10 cellular contexts compared by ENCODE assay signal in genomic region chr10:79244068-79244442, GRCh38.
DNase-seq lines count a peak whose midpoint lies in the region; ATAC-seq and TF ChIP-seq lines count a peak whose summit lies in the region.
"Had no signal": no experiment of that assay in that cellular context is flagged by ENCODE, and none has a peak within 500 bp of the region (broad histone marks: within the 10 kb centered on the region; RNA-seq: fewer than 3 reads in every experiment).

No MANE protein-coding gene starts in this region.

- in situ Hi-C loops in transverse colon (cut with MboI; ENCODE audit: low pct_ligation_motif_present in 1 of 4, low pct_unique_long_range_greater_than_20kb in 1 of 4, low sequenced_read_pairs in 3 of 4): no loop called here

- no peaks in the 10 kb centered on the region for H3K9me3 ChIP-seq in liver (ENCODE audit: control insufficient read depth in 4 of 4, low read length in 3 of 4)
- no peaks in the 10 kb centered on the region for H3K9me3 ChIP-seq in transverse colon

- H3K27me3 ChIP-seq in liver (ENCODE audit: control insufficient read depth in 4 of 4, insufficient read depth in 4 of 4, low read length in 3 of 4): no peaks in the 10 kb centered on the region
- no peaks in the 10 kb centered on the region for H3K27me3 ChIP-seq in transverse colon

- TF ChIP-seq CTCF in WTC11 (IDR thresholded peaks at IDR 0.05) (no peak), liver (IDR thresholded peaks at IDR 0.05; ENCODE audit: low read depth, low read length, missing input control) (no peak), transverse colon (IDR thresholded peaks at IDR 0.05) (no peak)

- H3K4me1 Mint-ChIP-seq in activated naive CD4-positive, alpha-beta T cell treated with anti-CD3 and anti-CD28 coated beads, Interleukin-2, amount 50 U/mL, for 24 hours: peaks cover 41% of the 10 kb centered on the region
- H3K4me1 Mint-ChIP-seq in WTC11: peaks cover 40% of the 10 kb centered on the region

- no peak for TF ChIP-seq EP300 in transverse colon (IDR thresholded peaks at IDR 0.05; ENCODE audit: low read depth)

- no peak for TF ChIP-seq POLR2A in transverse colon (IDR thresholded peaks at IDR 0.05)
- no peak for TF ChIP-seq POLR2A in erythroblast (IDR thresholded peaks at IDR 0.05; ENCODE audit: low read length)

- POLR2A ChIA-PET in WTC11 (lab: Charles Lee): interaction anchor here (1.7 kb wide), 1 partner anchor 14 kb away, joined by 6 read pairs; no protein-coding TSS in a partner anchor

- H3K9ac ChIP-seq in liver (ENCODE audit: low read depth in 1 of 2, low read length in 2 of 2): no peak overlapping the region

- H3K4me3 ChIP-seq in liver (ENCODE audit: low read depth in 1 of 3, low read length in 3 of 3): peak overlapping the region in 1 of 3 donors; percentile 42
- H3K4me3 ChIP-seq in transverse colon: peak overlapping the region in 3 of 4 donors; percentile 44 to 48 (median 47)

- intact Hi-C loops in transverse colon (cut with DNase I; ENCODE audit: low total_unique reads): no loop called here

- H3K4me1 ChIP-seq in liver (ENCODE audit: control insufficient read depth in 4 of 4, insufficient read depth in 4 of 4, low read length in 3 of 4): peaks cover 13 to 42% (median 26%) of the 10 kb centered on the region in 4 donors
- H3K4me1 ChIP-seq in transverse colon: peaks cover 58 to 82% (median 74%) of the 10 kb centered on the region in 4 donors

- 84% methylated on average over 10 of the region's 10 CpGs for WGBS in liver
- WGBS in transverse colon (ENCODE audit: low coverage in 1 of 2), 2 donors: 56% methylated on average over 10 of the region's 10 CpGs; no CpG with 5 or more reads in 1 of the 2 donors

- DNase-seq in activated naive CD4-positive, alpha-beta T cell treated with anti-CD3 and anti-CD28 coated beads, Interleukin-2, amount 50 U/mL, for 16 hours: no peak
- DNase-seq in WTC11 (ENCODE audit: low spot score) (no peak), transverse colon (no peak), erythroblast (lab: John Stamatoyannopoulos, UW) (no peak), activated gamma-delta T cell (lab: John Stamatoyannopoulos, UW) (no peak)
- DNase-seq: NCI-H2029 treated with DMSO at 0.1 percent for 48 hours had no signal

- H3K27ac Mint-ChIP-seq in activated naive CD4-positive, alpha-beta T cell treated with anti-CD3 and anti-CD28 coated beads, Interleukin-2, amount 50 U/mL, for 24 hours: peak overlapping the region; percentile 41
- no peak overlapping the region for H3K27ac Mint-ChIP-seq in WTC11

- H3K27me3 Mint-ChIP-seq in activated naive CD4-positive, alpha-beta T cell treated with anti-CD3 and anti-CD28 coated beads, Interleukin-2, amount 50 U/mL, for 24 hours: no peaks in the 10 kb centered on the region
- H3K27me3 Mint-ChIP-seq in WTC11 (ENCODE audit: low read depth): peaks cover 52% of the 10 kb centered on the region

- CTCF ChIA-PET in WTC11 (lab: Charles Lee): no interaction called here

- peak overlapping the region; percentile 79 for H3K4me3 Mint-ChIP-seq in activated naive CD4-positive, alpha-beta T cell treated with anti-CD3 and anti-CD28 coated beads, Interleukin-2, amount 50 U/mL, for 24 hours
- peak overlapping the region; percentile 65 for H3K4me3 Mint-ChIP-seq in WTC11

- H3K27ac ChIP-seq in liver (ENCODE audit: low read depth in 1 of 2, low read length in 2 of 2) (peak overlapping the region; percentile 55 to 77), transverse colon (peak overlapping the region; percentile 80 to 91 (median 89))
- H3K27ac ChIP-seq: epithelial cell of prostate had no signal

- no peaks in the 10 kb centered on the region for H3K36me3 Mint-ChIP-seq in activated naive CD4-positive, alpha-beta T cell treated with anti-CD3 and anti-CD28 coated beads, Interleukin-2, amount 50 U/mL, for 24 hours
- no peaks in the 10 kb centered on the region for H3K36me3 Mint-ChIP-seq in WTC11

- ATAC-seq in WTC11 (no peak), HG03095 (IDR thresholded peaks at IDR 0.05; ENCODE audit: unreplicated experiment) (no peak)

- H3K36me3 ChIP-seq in liver (ENCODE audit: control insufficient read depth in 4 of 4, insufficient read depth in 3 of 4, low read depth in 1 of 4, low read length in 3 of 4): no peaks in the 10 kb centered on the region
- H3K36me3 ChIP-seq in transverse colon: no peaks in the 10 kb centered on the region

- TF ChIP-seq RAD21 in liver (IDR thresholded peaks at IDR 0.05): no peak

- H3K9me3 Mint-ChIP-seq in activated naive CD4-positive, alpha-beta T cell treated with anti-CD3 and anti-CD28 coated beads, Interleukin-2, amount 50 U/mL, for 24 hours: no peaks in the 10 kb centered on the region
- no peaks in the 10 kb centered on the region for H3K9me3 Mint-ChIP-seq in WTC11

TF ChIP-seq in WTC11, 78 proteins besides CTCF, POLR2A, EP300 and RAD21:
- no peak for TF ChIP-seq ATF2 (CRISPR knock-in tag; IDR thresholded peaks at IDR 0.05; ENCODE audit: borderline replicate concordance, low read depth)
- no peak for TF ChIP-seq ZBTB21 (CRISPR knock-in tag; IDR thresholded peaks at IDR 0.05; ENCODE audit: borderline replicate concordance)
- TF ChIP-seq TP53 (CRISPR knock-in tag; IDR thresholded peaks at IDR 0.05): no peak

TF ChIP-seq in liver, 16 proteins besides CTCF, POLR2A, EP300 and RAD21:
- TF ChIP-seq FOXA2 (IDR thresholded peaks at IDR 0.05): no peak
- TF ChIP-seq NR2F2 (IDR thresholded peaks at IDR 0.05): no peak
- no peak for TF ChIP-seq TAF1 (conservative IDR thresholded peaks at IDR 0.05)
- no peak for TF ChIP-seq ZBTB33 (IDR thresholded peaks at IDR 0.05)
- no peak for TF ChIP-seq JUND (IDR thresholded peaks at IDR 0.05)
- TF ChIP-seq YY1 (IDR thresholded peaks at IDR 0.05): no peak
- no peak for TF ChIP-seq HNF4G (IDR thresholded peaks at IDR 0.05)
- TF ChIP-seq EGR1 (IDR thresholded peaks at IDR 0.05; ENCODE audit: low read depth in 2 of 2): no peak
- TF ChIP-seq MAX (IDR thresholded peaks at IDR 0.05): no peak
- no peak for TF ChIP-seq SP1 (IDR thresholded peaks at IDR 0.05)
- no peak for TF ChIP-seq GABPA (IDR thresholded peaks at IDR 0.05 in 1 of 2, conservative IDR thresholded peaks at IDR 0.05 in 1 of 2)
- TF ChIP-seq REST (IDR thresholded peaks at IDR 0.05): no peak
- TF ChIP-seq HNF4A (conservative IDR thresholded peaks at IDR 0.05): no peak
